ENCODE assay signal across 22 cellular contexts in genomic region chr20:24892931-24893330, GRCh38. TPM values are rescaled to one million over a fixed set of nuclear protein-coding genes. Genes with fewer than 3 reads are reported as not detected.
DNase-seq lines count a peak whose midpoint lies in the region; ATAC-seq and TF ChIP-seq lines count a peak whose summit lies in the region.
"Had no signal": no experiment of that assay in that cellular context is flagged by ENCODE, and none has a peak within 500 bp of the region (broad histone marks: within the 10 kb centered on the region; RNA-seq: fewer than 3 reads in every experiment).

No MANE protein-coding gene starts in this region.

- H3K27me3 Mint-ChIP-seq in natural killer cell treated with Interleukin-12 subunit alpha and Interleukin-12 subunit beta and Interleukin-15 and Interleukin-18, amount 100 ng/mL, for 72 hours, result peaks cover 4 to 16% of the 10 kb centered on the region in 2 donors
- peaks cover 5 to 16% of the 10 kb centered on the region in 2 donors for H3K27me3 Mint-ChIP-seq in natural killer cell (ENCODE audit: low read depth in 2 of 2)
- H3K27me3 Mint-ChIP-seq: CD4-positive, alpha-beta T cell had no signal

- DNase-seq in natural killer cell treated with Interleukin-12 subunit alpha and Interleukin-12 subunit beta and Interleukin-15 and Interleukin-18, amount 100 ng/mL, for 72 hours (ENCODE audit: low spot score), result peak; percentile 51
- no peak for DNase-seq in natural killer cell
- DNase-seq in islet precursor cell, result peak; percentile 32
- DNase-seq in upper lobe of right lung, result peak; percentile 61
- DNase-seq in NCI-H2107 (lab: John Stamatoyannopoulos, UW), result no peak
- DNase-seq: 8988T; ACHN; AML-193; BE2C; CD4-positive, alpha-beta T cell; CD8-positive, alpha-beta memory T cell; DMS 273 treated with DMSO at 0.1 percent for 48 hours; DMS79; EL; GDM1; GOT3 had no signal

- intact Hi-C loops in natural killer cell (cut with micrococcal nuclease), result no loop called here
- intact Hi-C loops in upper lobe of right lung (cut with DNase I), result no loop called here

- TF ChIP-seq CTCF in natural killer cell (IDR thresholded peaks at IDR 0.05), result no peak
- no peak for TF ChIP-seq CTCF in upper lobe of right lung (IDR thresholded peaks at IDR 0.05)

- peak in 1 of 2 donors; percentile 29 for ATAC-seq in natural killer cell treated with Interleukin-12 subunit alpha and Interleukin-12 subunit beta and Interleukin-15 and Interleukin-18, amount 100 ng/mL, for 72 hours
- ATAC-seq in natural killer cell, result no peak
- ATAC-seq in upper lobe of right lung, result no peak
- no peak for ATAC-seq in HG02840 (IDR thresholded peaks at IDR 0.05; ENCODE audit: low FRiP score, unreplicated experiment)
- ATAC-seq in HG02885 (IDR thresholded peaks at IDR 0.05; ENCODE audit: poor library complexity, unreplicated experiment), result no peak
- ATAC-seq: A549 had no signal

- H3K36me3 ChIP-seq in upper lobe of right lung, result no peaks in the 10 kb centered on the region
- H3K36me3 ChIP-seq: BE2C; BLaER1 treated with 17β-estradiol and CSF1 and Interleukin-3, amounts not matched to agents 10 nM and 100 nM; HAP-1 had no signal

- H3K4me3 ChIP-seq in upper lobe of right lung, result no peak overlapping the region
- H3K4me3 ChIP-seq: A549; BLaER1 treated with 17β-estradiol and CSF1 and Interleukin-3, amounts not matched to agents 10 nM and 100 nM; HAP-1 had no signal

- no peaks in the 10 kb centered on the region for H3K4me1 Mint-ChIP-seq in natural killer cell treated with Interleukin-12 subunit alpha and Interleukin-12 subunit beta and Interleukin-15 and Interleukin-18, amount 100 ng/mL, for 72 hours (ENCODE audit: low read depth in 2 of 2)
- no peaks in the 10 kb centered on the region for H3K4me1 Mint-ChIP-seq in natural killer cell
- H3K4me1 Mint-ChIP-seq: CD14-positive monocyte; CD8-positive, alpha-beta memory T cell had no signal

- H3K27me3 ChIP-seq in upper lobe of right lung, result no peaks in the 10 kb centered on the region
- H3K27me3 ChIP-seq: BLaER1 treated with 17β-estradiol and CSF1 and Interleukin-3, amounts not matched to agents 10 nM and 100 nM had no signal

- no peak overlapping the region for H3K27ac Mint-ChIP-seq in natural killer cell treated with Interleukin-12 subunit alpha and Interleukin-12 subunit beta and Interleukin-15 and Interleukin-18, amount 100 ng/mL, for 72 hours
- no peak overlapping the region for H3K27ac Mint-ChIP-seq in natural killer cell
- H3K27ac Mint-ChIP-seq: CD14-positive monocyte; CD4-positive, alpha-beta T cell had no signal

- H3K36me3 Mint-ChIP-seq in natural killer cell treated with Interleukin-12 subunit alpha and Interleukin-12 subunit beta and Interleukin-15 and Interleukin-18, amount 100 ng/mL, for 72 hours, result no peaks in the 10 kb centered on the region
- H3K36me3 Mint-ChIP-seq in natural killer cell, result no peaks in the 10 kb centered on the region
- H3K36me3 Mint-ChIP-seq: CD14-positive monocyte; CD8-positive, alpha-beta memory T cell had no signal

- no peaks in the 10 kb centered on the region for H3K9me3 Mint-ChIP-seq in natural killer cell treated with Interleukin-12 subunit alpha and Interleukin-12 subunit beta and Interleukin-15 and Interleukin-18, amount 100 ng/mL, for 72 hours
- H3K9me3 Mint-ChIP-seq in natural killer cell, result no peaks in the 10 kb centered on the region

- H3K4me3 Mint-ChIP-seq in natural killer cell treated with Interleukin-12 subunit alpha and Interleukin-12 subunit beta and Interleukin-15 and Interleukin-18, amount 100 ng/mL, for 72 hours, result no peak overlapping the region
- no peak overlapping the region for H3K4me3 Mint-ChIP-seq in natural killer cell
- H3K4me3 Mint-ChIP-seq: CD4-positive, alpha-beta T cell; CD8-positive, alpha-beta memory T cell had no signal

- H3K9me3 ChIP-seq in upper lobe of right lung, result no peaks in the 10 kb centered on the region
- H3K9me3 ChIP-seq: A549, BE2C, HAP-1 had no signal

- no peak overlapping the region for H3K27ac ChIP-seq in upper lobe of right lung
- H3K27ac ChIP-seq: A549; BLaER1 treated with 17β-estradiol and CSF1 and Interleukin-3, amounts not matched to agents 10 nM and 100 nM had no signal

- H3K4me1 ChIP-seq in upper lobe of right lung, result no peaks in the 10 kb centered on the region
- H3K4me1 ChIP-seq: A549, BE2C, HAP-1 had no signal

RNA-seq across cellular contexts. Expression of gene CST7, which starts 56.1 kb away (rescaled TPM):
- total RNA-seq in natural killer cell treated with Interleukin-12 subunit alpha and Interleukin-12 subunit beta and Interleukin-15 and Interleukin-18, amount 100 ng/mL, for 72 hours, result 100 to 1,000 TPM in 1 of 2 donors, 10 to 100 TPM in 1; 77.8 to 129 TPM
- total RNA-seq in natural killer cell, result 100 to 1,000 TPM; 590 to 700 (median 619) TPM
- total RNA-seq in upper lobe of right lung, result 9.6 TPM

Comparison
In these comparisons a context has a peak if more than half of its experiments do, and no peak if none do; other contexts are left out.
1. DNase-seq: peak in natural killer cell treated with Interleukin-12 subunit alpha and Interleukin-12 subunit beta and Interleukin-15 and Interleukin-18, amount 100 ng/mL, for 72 hours (single experiment), islet precursor cell (single experiment) and upper lobe of right lung (single experiment); none in natural killer cell (single experiment) and NCI-H2107 (single experiment).
2. RNA of gene CST7, which starts 56.1 kb away (total RNA-seq): 590 to 700 TPM in natural killer cell; 77.8 to 129 TPM in natural killer cell treated with Interleukin-12 subunit alpha and Interleukin-12 subunit beta and Interleukin-15 and Interleukin-18, amount 100 ng/mL, for 72 hours and 9.6 TPM in upper lobe of right lung (single experiment); every median in the first group is over 4 times any median in the second.